In the genomic region with DNA sequence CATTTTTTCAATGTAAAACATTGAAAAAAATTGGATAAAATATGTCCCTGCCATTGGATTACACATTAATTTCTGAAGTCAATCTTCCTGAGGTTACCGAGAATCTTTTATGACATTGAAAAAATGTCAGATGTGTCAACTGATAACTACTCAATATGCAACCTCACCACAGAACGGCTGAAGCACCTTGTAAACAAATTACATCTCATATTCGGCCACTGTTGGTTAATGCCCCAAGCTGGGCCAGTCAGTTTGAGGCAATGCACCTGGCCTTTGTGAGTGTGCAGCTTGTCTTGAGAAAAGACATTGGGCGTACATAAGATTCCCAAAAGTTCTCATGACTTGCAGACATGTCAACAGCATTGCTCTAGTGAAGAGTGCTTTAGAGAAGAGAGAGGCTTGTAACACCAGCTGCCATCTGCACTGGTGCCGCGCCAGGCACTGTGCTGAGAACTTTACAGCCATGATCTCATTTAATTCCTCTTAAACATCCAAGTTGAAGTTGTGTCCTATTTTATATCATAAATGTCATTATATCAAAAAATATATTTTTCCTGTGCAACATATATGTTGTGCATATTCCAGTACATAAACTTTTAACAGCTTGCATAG, we compare ENCODE assay signal across 25 cellular contexts.
"Had no signal": no experiment of that assay in that cellular context is flagged by ENCODE, and none has a peak within 500 bp of the region (broad histone marks: within the 10 kb centered on the region; RNA-seq: fewer than 3 reads in every experiment).

No MANE protein-coding gene starts in this region.

- H3K27me3 ChIP-seq: body of pancreas, gastrocnemius medialis, tibial artery had no signal

- H3K9ac ChIP-seq: parathyroid adenoma had no signal

- ATAC-seq: activated CD4-positive, CD25-positive, alpha-beta regulatory T cell treated with anti-CD3 and anti-CD28 coated beads, Interleukin-2, amount 50 U/mL, for 24 hours; activated naive CD8-positive, alpha-beta T cell treated with anti-CD3 and anti-CD28 coated beads, Interleukin-2, amount 50 U/mL, for 24 hours; activated T-cell treated with anti-CD3 and anti-CD28 coated beads, Interleukin-2, amount 50 U/mL, for 72 hours; body of pancreas; gastrocnemius medialis; mucosa of descending colon; right cardiac atrium had no signal

- H3K27ac Mint-ChIP-seq: activated CD4-positive, alpha-beta memory T cell treated with anti-CD3 and anti-CD28 coated beads, Interleukin-2, amount 10 ng/mL, durations not matched to agents 7 days and 5 days; activated CD4-positive, alpha-beta T cell treated with anti-CD3 and anti-CD28 coated beads, Interleukin-2, amount 10 ng/mL, durations not matched to agents 24 days and 14 days; activated naive CD8-positive, alpha-beta T cell treated with anti-CD3 and anti-CD28 coated beads, Interleukin-2, amount 50 U/mL, for 24 hours; activated T-cell treated with anti-CD3 and anti-CD28 coated beads, Interleukin-2, amount 50 U/mL, for 72 hours; dendritic cell treated with granulocyte-macrophage colony-stimulating factor and Interleukin-4, amounts not matched to agents 40 ng/mL and 50 ng/mL, for 4 days; memory B cell; nephron progenitor cell; stimulated activated naive CD8-positive, alpha-beta T cell treated with anti-CD3 and anti-CD28 coated beads, Interleukin-15, Interleukin-2, amounts not matched to agents 100 ng/mL and 50 ng/mL, for 24 hours had no signal

- H2AFZ ChIP-seq: parathyroid adenoma had no signal

- H3K27me3 Mint-ChIP-seq: activated CD4-positive, alpha-beta T cell treated with anti-CD3 and anti-CD28 coated beads, Interleukin-2, amount 10 ng/mL, durations not matched to agents 24 days and 14 days; dendritic cell treated with granulocyte-macrophage colony-stimulating factor and Interleukin-4, amounts not matched to agents 40 ng/mL and 50 ng/mL, for 4 days; stimulated activated naive CD8-positive, alpha-beta T cell treated with anti-CD3 and anti-CD28 coated beads, Interleukin-15, Interleukin-2, amounts not matched to agents 100 ng/mL and 50 ng/mL, for 24 hours had no signal

- H3K4me1 ChIP-seq: body of pancreas, parathyroid adenoma had no signal

- H3K4me3 ChIP-seq: body of pancreas, cardiac muscle cell, gastrocnemius medialis, mucosa of descending colon, tibial artery had no signal

- H3K36me3 ChIP-seq: cardiac muscle cell, gastrocnemius medialis, tibial artery had no signal

- H3K4me1 Mint-ChIP-seq: activated CD4-positive, alpha-beta memory T cell treated with anti-CD3 and anti-CD28 coated beads, Interleukin-2, amount 10 ng/mL, durations not matched to agents 7 days and 5 days; activated CD4-positive, alpha-beta T cell treated with anti-CD3 and anti-CD28 coated beads, Interleukin-2, amount 10 ng/mL, durations not matched to agents 24 days and 14 days; activated naive CD8-positive, alpha-beta T cell treated with anti-CD3 and anti-CD28 coated beads, Interleukin-2, amount 50 U/mL, for 24 hours; memory B cell had no signal

- H3K4me3 Mint-ChIP-seq: activated CD4-positive, alpha-beta memory T cell treated with anti-CD3 and anti-CD28 coated beads, Interleukin-2, amount 10 ng/mL, durations not matched to agents 7 days and 5 days; activated CD4-positive, alpha-beta T cell treated with anti-CD3 and anti-CD28 coated beads, Interleukin-2, amount 10 ng/mL, durations not matched to agents 24 days and 14 days; activated naive CD8-positive, alpha-beta T cell treated with anti-CD3 and anti-CD28 coated beads, Interleukin-2, amount 50 U/mL, for 24 hours; activated T-cell treated with anti-CD3 and anti-CD28 coated beads, Interleukin-2, amount 50 U/mL, for 72 hours; dendritic cell treated with granulocyte-macrophage colony-stimulating factor and Interleukin-4, amounts not matched to agents 40 ng/mL and 50 ng/mL, for 4 days; memory B cell; nephron progenitor cell; stimulated activated naive CD8-positive, alpha-beta T cell treated with anti-CD3 and anti-CD28 coated beads, Interleukin-15, Interleukin-2, amounts not matched to agents 100 ng/mL and 50 ng/mL, for 24 hours had no signal

- H3K36me3 Mint-ChIP-seq: memory B cell had no signal

- DNase-seq: activated CD4-positive, alpha-beta memory T cell treated with anti-CD3 and anti-CD28 coated beads, Interleukin-2, amount 10 ng/mL, durations not matched to agents 7 days and 5 days; activated CD4-positive, alpha-beta T cell treated with anti-CD3 and anti-CD28 coated beads, Interleukin-2, amount 10 ng/mL, durations not matched to agents 24 days and 14 days; activated gamma-delta T cell; activated naive CD4-positive, alpha-beta T cell treated with anti-CD3 and anti-CD28 coated beads, Interleukin-2, amount 50 U/mL, for 16 hours; activated naive CD8-positive, alpha-beta T cell treated with anti-CD3 and anti-CD28 coated beads, Interleukin-2, amount 50 U/mL, for 24 hours; activated T-cell treated with anti-CD3 and anti-CD28 coated beads, Interleukin-2, amount 50 U/mL, for 72 hours; body of pancreas; effector CD4-positive, alpha-beta T cell; gastrocnemius medialis; head of caudate nucleus; left cardiac atrium; mucosa of descending colon; nephron progenitor cell; nucleus accumbens; stimulated activated CD4-positive, alpha-beta T cell treated with anti-CD3 and anti-CD28 coated beads, Interleukin-12 subunit alpha, Interleukin-12 subunit beta, amount 100 ng/mL, for 4 hours; stimulated activated CD4-positive, alpha-beta T cell treated with anti-CD3 and anti-CD28 coated beads, Interleukin-4, amount 100 ng/mL, for 4 hours; tibial artery had no signal

- H3K27ac ChIP-seq: body of pancreas, cardiac muscle cell, gastrocnemius medialis, parathyroid adenoma, tibial artery, VCaP had no signal

- H3K9me3 ChIP-seq: body of pancreas, gastrocnemius medialis, mucosa of descending colon, tibial artery had no signal

- H3K79me2 ChIP-seq: parathyroid adenoma had no signal

- H3K9me3 Mint-ChIP-seq: activated CD4-positive, alpha-beta memory T cell treated with anti-CD3 and anti-CD28 coated beads, Interleukin-2, amount 10 ng/mL, durations not matched to agents 7 days and 5 days; activated CD4-positive, alpha-beta T cell treated with anti-CD3 and anti-CD28 coated beads, Interleukin-2, amount 10 ng/mL, durations not matched to agents 24 days and 14 days; activated naive CD8-positive, alpha-beta T cell treated with anti-CD3 and anti-CD28 coated beads, Interleukin-2, amount 50 U/mL, for 24 hours; activated T-cell treated with anti-CD3 and anti-CD28 coated beads, Interleukin-2, amount 50 U/mL, for 72 hours; dendritic cell treated with granulocyte-macrophage colony-stimulating factor and Interleukin-4, amounts not matched to agents 40 ng/mL and 50 ng/mL, for 4 days; memory B cell; nephron progenitor cell; stimulated activated naive CD8-positive, alpha-beta T cell treated with anti-CD3 and anti-CD28 coated beads, Interleukin-15, Interleukin-2, amounts not matched to agents 100 ng/mL and 50 ng/mL, for 24 hours had no signal
